In genomic region chr19:48513289-48514122, GRCh38 we compare ENCODE assay signal across 1 cellular context.
TF ChIP-seq lines count a peak whose summit lies in the region.

No MANE protein-coding gene starts in this region.

TF ChIP-seq in HepG2, 621 proteins besides CTCF, POLR2A, EP300 and RAD21 (continued from another document):
- TF ChIP-seq KIAA2018 (CRISPR knock-in tag; IDR thresholded peaks at IDR 0.05; ENCODE audit: borderline replicate concordance) = no peak
TF ChIP-seq in HepG2: peak in this region for 108.
